ENCODE assay signal across 8 cellular contexts in genomic region chr4:70183168-70183939, GRCh38. TPM values are rescaled to one million over a fixed set of nuclear protein-coding genes. Genes with fewer than 3 reads are reported as not detected.
A peak's percentile ranks its signal among the peaks of the same experiment; 100 is the strongest.
DNase-seq lines count a peak whose midpoint lies in the region; ATAC-seq, FAIRE-seq and TF ChIP-seq lines count a peak whose summit lies in the region.

No MANE protein-coding gene starts in this region.

- no peak overlapping the region for H2AK5ac ChIP-seq in mesendoderm (ENCODE audit: low read length)

- no peak overlapping the region for H3K4me2 ChIP-seq in GM12878 (ENCODE audit: control insufficient read depth, insufficient read depth)
- H3K4me2 ChIP-seq in mesendoderm (ENCODE audit: low read length) = no peak overlapping the region

- TF ChIP-seq RAD21 in GM12878 (IDR thresholded peaks at IDR 0.05; ENCODE audit: insufficient read depth, low read depth, low read length) = peak; percentile 75

- in situ Hi-C loops in GM12878 (cut with MboI) = loop anchor here (5.0 kb wide), 1 partner anchor 491 kb away; no protein-coding TSS in a partner anchor

- ATAC-seq in HG02870 (IDR thresholded peaks at IDR 0.05; ENCODE audit: unreplicated experiment) (peak; percentile 85), GM12878 (peak; percentile 93), GM18873 (IDR thresholded peaks at IDR 0.05; ENCODE audit: low FRiP score, unreplicated experiment) (no peak)

- no TSS peak for BruUV-seq in GM12878 (replicated peaks; lab: Mats Ljungman, UMichigan)

- POLR2A ChIA-PET in GM12878 (lab: Charles Lee) = no interaction called here

- WGBS in GM12878 (ENCODE audit: insufficient coverage, insufficient replicate concordance, low lambda C conversion rate, missing lambda C conversion rate) = 16% methylated on average over 6 of the region's 6 CpGs
- no CpG with 5 or more reads among the region's 6 CpGs for WGBS in mesendoderm (ENCODE audit: extremely low coverage, insufficient coverage, low lambda C conversion rate)

- RAD21 ChIA-PET in GM12878 (lab: Charles Lee; ENCODE audit: unreplicated experiment) = interaction anchor here (0.8 to 2.4 kb wide), 8 partner anchors 13 to 865 kb away, joined by 3 to 18 read pairs (median 4); no protein-coding TSS in a partner anchor

- no peaks in the 10 kb centered on the region for H3K9me3 ChIP-seq in GM12878 (replicated peaks; ENCODE audit: control insufficient read depth, insufficient read depth, low read length)

- H3K9ac ChIP-seq in GM12878 (ENCODE audit: control insufficient read depth, insufficient read depth, low read length) = no peak overlapping the region
- H3K9ac ChIP-seq in mesendoderm (ENCODE audit: low read length) = no peak overlapping the region

- TF ChIP-seq CTCF in AG10803 (conservative IDR thresholded peaks at IDR 0.05; ENCODE audit: low read length) = peak; percentile 60
- peak; percentile 63 for TF ChIP-seq CTCF in GM12875 (IDR thresholded peaks at IDR 0.05; ENCODE audit: borderline replicate concordance, insufficient read depth, low read depth, low read length)
- TF ChIP-seq CTCF in GM12878 (IDR thresholded peaks at IDR 0.05 in 2 of 3, conservative IDR thresholded peaks at IDR 0.05 in 1 of 3; ENCODE audit: control insufficient read depth in 2 of 3, extremely low read depth in 1 of 3, insufficient read depth in 1 of 3, low read depth in 3 of 3, low read length in 3 of 3) = peak; percentile 62 to 74 (median 73)

- H3K79me2 ChIP-seq in GM12878 (ENCODE audit: control insufficient read depth, insufficient read depth, low read length) (no peaks in the 10 kb centered on the region), mesendoderm (ENCODE audit: control insufficient read depth, insufficient read depth, low read length) (no peaks in the 10 kb centered on the region)

- CTCF ChIA-PET in GM12878 (lab: Yijun Ruan, JAX) = interaction anchor here (0.6 to 4.6 kb wide), 30 partner anchors 9 to 1186 kb away, joined by 3 to 36 read pairs (median 4); partner anchors contain the start of gene ODAM

- H3K18ac ChIP-seq in mesendoderm (ENCODE audit: low read length) = no peak overlapping the region

- H4K20me1 ChIP-seq in GM12878 (ENCODE audit: control insufficient read depth, insufficient read depth) = no peaks in the 10 kb centered on the region

- no peak overlapping the region for H2BK5ac ChIP-seq in mesendoderm (ENCODE audit: low read length)

- peak; percentile 31 for DNase-seq in AG10803 (ENCODE audit: low read depth)
- DNase-seq in NCI-H1694 (lab: John Stamatoyannopoulos, UW) = peak; percentile 7
- DNase-seq in GM12878 (ENCODE audit: low read depth, low spot score) = no peak
- peak; percentile 80 for DNase-seq in mesendoderm
- DNase-seq in effector CD4-positive, alpha-beta T cell = no peak

- H2BK15ac ChIP-seq in mesendoderm (replicated peaks; ENCODE audit: low read depth) = no peak overlapping the region

- H4K5ac ChIP-seq in mesendoderm (ENCODE audit: low read length) = no peak overlapping the region

- no peak for TF ChIP-seq POLR2A in GM12878 (IDR thresholded peaks at IDR 0.05; ENCODE audit: low read depth, low read length)

- H4K8ac ChIP-seq in mesendoderm (ENCODE audit: low read depth, low read length) = no peak overlapping the region

- TF ChIP-seq EP300 in GM12878 (IDR thresholded peaks at IDR 0.05; ENCODE audit: borderline replicate concordance in 1 of 2, control insufficient read depth in 1 of 2, low read depth in 2 of 2, low read length in 2 of 2) = no peak

- no peak overlapping the region for H2AFZ ChIP-seq in GM12878 (ENCODE audit: control insufficient read depth, low read depth, low read length)

- H3K23ac ChIP-seq in mesendoderm (ENCODE audit: low read length) = no peak overlapping the region

- no peak overlapping the region for H2BK120ac ChIP-seq in mesendoderm (ENCODE audit: low read depth, low read length)

- H3K27ac ChIP-seq in GM12878 (ENCODE audit: control insufficient read depth, insufficient read depth) = no peak overlapping the region
- H3K27ac ChIP-seq in mesendoderm (ENCODE audit: low read depth, low read length) = no peak overlapping the region

- H3K4me1 ChIP-seq in GM12878 (ENCODE audit: control insufficient read depth, insufficient read depth, low read length) = no peaks in the 10 kb centered on the region
- no peaks in the 10 kb centered on the region for H3K4me1 ChIP-seq in mesendoderm (ENCODE audit: control insufficient read depth, low read depth, low read length)

- intact Hi-C loops in GM12878 (cut with micrococcal nuclease; ENCODE audit: unreplicated experiment) = loop anchor here (1.0 to 2.0 kb wide), 4 partner anchors 287 to 495 kb away; no protein-coding TSS in a partner anchor

- no peaks in the 10 kb centered on the region for H3K79me1 ChIP-seq in mesendoderm (ENCODE audit: low read length)

- H3K36me3 ChIP-seq in GM12878 (ENCODE audit: control insufficient read depth in 2 of 2, insufficient read depth in 2 of 2, low read length in 1 of 2) = no peaks in the 10 kb centered on the region
- H3K36me3 ChIP-seq in mesendoderm (ENCODE audit: control insufficient read depth, insufficient read depth, low read length) = no peaks in the 10 kb centered on the region

- no peaks in the 10 kb centered on the region for H3K27me3 ChIP-seq in GM12878 (replicated peaks in 1 of 2; ENCODE audit: control insufficient read depth in 2 of 2, insufficient read depth in 2 of 2, low read length in 1 of 2)
- H3K27me3 ChIP-seq in mesendoderm (ENCODE audit: insufficient read depth, low read length, poor library complexity) = no peaks in the 10 kb centered on the region

- H3K56ac ChIP-seq in mesendoderm (ENCODE audit: low read length) = no peak overlapping the region

- no peak overlapping the region for H3K4me3 ChIP-seq in AG10803 (ENCODE audit: low read length)
- no peak overlapping the region for H3K4me3 ChIP-seq in GM12875 (ENCODE audit: low read depth, low read length)
- H3K4me3 ChIP-seq in GM12878 = no peak overlapping the region
- no peak overlapping the region for H3K4me3 ChIP-seq in mesendoderm (ENCODE audit: low read length)

- FAIRE-seq in GM12878 (lab: Jason Lieb, UNC) = peak; percentile 65

- no peak overlapping the region for H3K4ac ChIP-seq in mesendoderm (ENCODE audit: low read depth, low read length)

- SMC1A ChIA-PET in GM12878 (lab: Charles Lee; ENCODE audit: uncharacterized antibody, unreplicated experiment) = interaction anchor here (0.6 to 1.8 kb wide), 13 partner anchors 11 to 1345 kb away, joined by 3 to 17 read pairs (median 4); no protein-coding TSS in a partner anchor

RNA-seq across cellular contexts. Expression of gene ODAM, which starts 12.2 kb away (rescaled TPM):
- not detected in 2 replicates for total RNA-seq in GM12878 (2013; cell fraction: nucleolus; rRNA removed)
- total RNA-seq in GM12878 (2014; rRNA removed) = not detected in 2 replicates
- not detected in 2 replicates for total RNA-seq in GM12878 (2014; rRNA removed; fragmentation: Illumina TruSeq; extraction: Trizol)
- not detected in 2 replicates for total RNA-seq in GM12878 (2021)
- not detected for polyA plus RNA-seq in GM12878 (2011; ENCODE audit: low read depth)
- not detected in 2 replicates for polyA plus RNA-seq in GM12878 (2011; rRNA removed)
- not detected in 2 replicates for polyA plus RNA-seq in GM12878 (2011; cell fraction: cytosol; rRNA removed)
- not detected in 2 replicates for polyA plus RNA-seq in GM12878 (2011; cell fraction: nucleus; rRNA removed)
- not detected in 2 replicates for polyA plus RNA-seq in GM12878 (2012)
- not detected in 2 replicates for polyA plus RNA-seq in GM12878 (2014; fragmentation: Illumina TruSeq; extraction: Trizol)
- polyA plus RNA-seq in GM12878 (2014; fragmentation: Nextera tagmentation; extraction: Ambion mirVana) = not detected
- polyA plus RNA-seq in GM12878 (2014; rRNA removed) = not detected in 2 replicates
- not detected for polyA plus RNA-seq in GM12878 (2016; fragmentation: Nextera tagmentation; extraction: Ambion mirVana)
- polyA minus RNA-seq in GM12878 (2011; rRNA and poly(A)+ RNA removed) = not detected in 2 replicates
- not detected in 2 replicates for polyA minus RNA-seq in GM12878 (2011; cell fraction: cytosol; rRNA and poly(A)+ RNA removed)
- not detected in 2 replicates for polyA minus RNA-seq in GM12878 (2011; cell fraction: nucleus; rRNA and poly(A)+ RNA removed)
- polyA plus RNA-seq in mesendoderm (2013, experiment 1 of 2) = 0.10 TPM
- polyA plus RNA-seq in mesendoderm (2013, experiment 2 of 2) = not detected

RNA-seq across cellular contexts. Expression of gene PRR27, which starts 29.3 kb away (rescaled TPM):
- not detected in 2 replicates for total RNA-seq in GM12878 (2013; cell fraction: nucleolus; rRNA removed)
- not detected in 2 replicates for total RNA-seq in GM12878 (2014; rRNA removed)
- total RNA-seq in GM12878 (2014; rRNA removed; fragmentation: Illumina TruSeq; extraction: Trizol) = not detected in 2 replicates
- total RNA-seq in GM12878 (2021) = not detected in 2 replicates
- not detected for polyA plus RNA-seq in GM12878 (2011; ENCODE audit: low read depth)
- polyA plus RNA-seq in GM12878 (2011; rRNA removed) = not detected in 2 replicates
- polyA plus RNA-seq in GM12878 (2011; cell fraction: cytosol; rRNA removed) = not detected in 2 replicates
- polyA plus RNA-seq in GM12878 (2011; cell fraction: nucleus; rRNA removed) = not detected in 2 replicates
- polyA plus RNA-seq in GM12878 (2012) = not detected in 2 replicates
- polyA plus RNA-seq in GM12878 (2014; fragmentation: Illumina TruSeq; extraction: Trizol) = not detected in 2 replicates
- not detected for polyA plus RNA-seq in GM12878 (2014; fragmentation: Nextera tagmentation; extraction: Ambion mirVana)
- polyA plus RNA-seq in GM12878 (2014; rRNA removed) = not detected in 2 replicates
- not detected for polyA plus RNA-seq in GM12878 (2016; fragmentation: Nextera tagmentation; extraction: Ambion mirVana)
- polyA minus RNA-seq in GM12878 (2011; rRNA and poly(A)+ RNA removed) = not detected in 2 replicates
- polyA minus RNA-seq in GM12878 (2011; cell fraction: cytosol; rRNA and poly(A)+ RNA removed) = not detected in 2 replicates
- not detected in 2 replicates for polyA minus RNA-seq in GM12878 (2011; cell fraction: nucleus; rRNA and poly(A)+ RNA removed)
- polyA plus RNA-seq in mesendoderm (2013, experiment 1 of 2) = not detected
- not detected for polyA plus RNA-seq in mesendoderm (2013, experiment 2 of 2)

RNA-seq across cellular contexts. Expression of gene FDCSP, which starts 42.6 kb away (rescaled TPM):
- total RNA-seq in GM12878 (2013; cell fraction: nucleolus; rRNA removed) = not detected in 2 replicates
- total RNA-seq in GM12878 (2014; rRNA removed) (not detected in 2 replicates), GM12878 (2014; rRNA removed; fragmentation: Illumina TruSeq; extraction: Trizol) (not detected in 2 replicates), GM12878 (2021) (not detected in 2 replicates)
- not detected for polyA plus RNA-seq in GM12878 (2011; ENCODE audit: low read depth)
- polyA plus RNA-seq in GM12878 (2011; rRNA removed) (not detected in 2 replicates), GM12878 (2014; fragmentation: Illumina TruSeq; extraction: Trizol) (not detected in 2 replicates), GM12878 (2014; fragmentation: Nextera tagmentation; extraction: Ambion mirVana) (not detected), GM12878 (2014; rRNA removed) (not detected in 2 replicates), GM12878 (2016; fragmentation: Nextera tagmentation; extraction: Ambion mirVana) (not detected)
- not detected in 2 replicates for polyA plus RNA-seq in GM12878 (2011; cell fraction: cytosol; rRNA removed)
- polyA plus RNA-seq in GM12878 (2011; cell fraction: nucleus; rRNA removed) = not detected in 2 replicates
- not detected in 2 replicates for polyA plus RNA-seq in GM12878 (2012)
- not detected in 2 replicates for polyA minus RNA-seq in GM12878 (2011; rRNA and poly(A)+ RNA removed)
- not detected in 2 replicates for polyA minus RNA-seq in GM12878 (2011; cell fraction: cytosol; rRNA and poly(A)+ RNA removed)
- not detected in 2 replicates for polyA minus RNA-seq in GM12878 (2011; cell fraction: nucleus; rRNA and poly(A)+ RNA removed)
- polyA plus RNA-seq in mesendoderm (2013, experiment 1 of 2) = not detected
- polyA plus RNA-seq in mesendoderm (2013, experiment 2 of 2) = not detected

RNA-seq across cellular contexts. Expression of gene CSN3, which starts 59.0 kb away (rescaled TPM):
- total RNA-seq in GM12878 (2013; cell fraction: nucleolus; rRNA removed) = not detected in 2 replicates
- total RNA-seq in GM12878 (2014; rRNA removed) = not detected in 2 replicates
- total RNA-seq in GM12878 (2014; rRNA removed; fragmentation: Illumina TruSeq; extraction: Trizol) = not detected in 2 replicates
- not detected in 2 replicates for total RNA-seq in GM12878 (2021)
- polyA plus RNA-seq in GM12878 (2011; ENCODE audit: low read depth) = not detected
- polyA plus RNA-seq in GM12878 (2011; rRNA removed) = not detected in 2 replicates
- polyA plus RNA-seq in GM12878 (2011; cell fraction: cytosol; rRNA removed) = not detected in 2 replicates
- not detected in 2 replicates for polyA plus RNA-seq in GM12878 (2011; cell fraction: nucleus; rRNA removed)
- polyA plus RNA-seq in GM12878 (2012) = not detected in 2 replicates
- not detected in 2 replicates for polyA plus RNA-seq in GM12878 (2014; fragmentation: Illumina TruSeq; extraction: Trizol)
- not detected for polyA plus RNA-seq in GM12878 (2014; fragmentation: Nextera tagmentation; extraction: Ambion mirVana)
- polyA plus RNA-seq in GM12878 (2014; rRNA removed) = not detected in 2 replicates
- polyA plus RNA-seq in GM12878 (2016; fragmentation: Nextera tagmentation; extraction: Ambion mirVana) = not detected
- polyA minus RNA-seq in GM12878 (2011; rRNA and poly(A)+ RNA removed) = not detected in 2 replicates
- polyA minus RNA-seq in GM12878 (2011; cell fraction: cytosol; rRNA and poly(A)+ RNA removed) = not detected in 2 replicates
- not detected in 2 replicates for polyA minus RNA-seq in GM12878 (2011; cell fraction: nucleus; rRNA and poly(A)+ RNA removed)
- polyA plus RNA-seq in mesendoderm (2013, experiment 1 of 2) = not detected
- not detected for polyA plus RNA-seq in mesendoderm (2013, experiment 2 of 2)

Comparison
In these comparisons a context has a peak if more than half of its experiments do, and no peak if none do; other contexts are left out.
1. DNase-seq: peak in AG10803 (single experiment), NCI-H1694 (single experiment) and mesendoderm (single experiment); none in GM12878 (single experiment) and effector CD4-positive, alpha-beta T cell (single experiment).
2. Peak in every context shown above with its lines, with median percentiles within 50 percentile points of each other: CTCF ChIP-seq.